8 cellular contexts compared by ENCODE assay signal in genomic region chr13:94967183-94968039, GRCh38.
DNase-seq lines count a peak whose midpoint lies in the region; ATAC-seq and TF ChIP-seq lines count a peak whose summit lies in the region.

No MANE protein-coding gene starts in this region.

- peak overlapping the region; percentile 84 for H3K4me3 ChIP-seq in iPS-20b (ENCODE audit: low read length)

- H3K27ac ChIP-seq in iPS-20b (ENCODE audit: low read length) = no peak overlapping the region

- no peaks in the 10 kb centered on the region for H3K36me3 ChIP-seq in iPS-20b (ENCODE audit: insufficient read depth, low read depth, low read length)

- H3K9me3 Mint-ChIP-seq in activated naive CD4-positive, alpha-beta T cell treated with anti-CD3 and anti-CD28 coated beads, Interleukin-2, amount 50 U/mL, for 72 hours = no peaks in the 10 kb centered on the region

- peaks cover 0 to 5% of the 10 kb centered on the region in 2 donors for H3K36me3 Mint-ChIP-seq in activated naive CD4-positive, alpha-beta T cell treated with anti-CD3 and anti-CD28 coated beads, Interleukin-2, amount 50 U/mL, for 72 hours

- ATAC-seq in HG02852 (IDR thresholded peaks at IDR 0.05; ENCODE audit: unreplicated experiment) = peak; percentile 58
- ATAC-seq in activated naive CD4-positive, alpha-beta T cell treated with anti-CD3 and anti-CD28 coated beads, Interleukin-2, amount 50 U/mL, for 72 hours = peak; percentile 70 to 95
- no peak for ATAC-seq in HG03469 (IDR thresholded peaks at IDR 0.05; ENCODE audit: unreplicated experiment)

- no peak overlapping the region for H3K27ac Mint-ChIP-seq in activated naive CD4-positive, alpha-beta T cell treated with anti-CD3 and anti-CD28 coated beads, Interleukin-2, amount 50 U/mL, for 72 hours

- H3K9ac ChIP-seq in iPS-20b (ENCODE audit: low read depth, low read length) = peak overlapping the region; percentile 66; the same call in 1 of the 2 replicates

- H3K9me3 ChIP-seq in iPS-20b (ENCODE audit: insufficient read depth, low read depth, low read length) = no peaks in the 10 kb centered on the region

- DNase-seq in GM10266 (ENCODE audit: extremely low spot score) (peak; percentile 43), pons (ENCODE audit: low spot score) (no peak), occipital lobe (lab: John Stamatoyannopoulos, UW) (no peak)
- peak in 1 of 2 donors; percentile 50 for DNase-seq in activated naive CD4-positive, alpha-beta T cell treated with anti-CD3 and anti-CD28 coated beads, Interleukin-2, amount 50 U/mL, for 72 hours (ENCODE audit: low spot score in 2 of 2)
- DNase-seq in stimulated activated CD4-positive, alpha-beta T cell treated with anti-CD3 and anti-CD28 coated beads, Interleukin-2, amount 100 ng/mL, for 48 hours = peak; percentile 5 to 12

- no peak for TF ChIP-seq CTCF in GM10266 (IDR thresholded peaks at IDR 0.05; ENCODE audit: control insufficient read depth, insufficient read depth, low read depth, missing control alignments)

- H3K4me1 ChIP-seq in iPS-20b (ENCODE audit: insufficient read depth, low read length) = peaks cover 34% of the 10 kb centered on the region; the same call in 1 of the 2 replicates

- peaks cover 26% of the 10 kb centered on the region for H3K27me3 ChIP-seq in iPS-20b (ENCODE audit: insufficient read depth, low read length)

Comparison
In these comparisons a context has a peak if more than half of its experiments do, and no peak if none do; other contexts are left out.
1. DNase-seq: peak in GM10266 (single experiment) and stimulated activated CD4-positive, alpha-beta T cell treated with anti-CD3 and anti-CD28 coated beads, Interleukin-2, amount 100 ng/mL, for 48 hours (2 of 2); none in pons (single experiment) and occipital lobe (single experiment).